In the genomic region with DNA sequence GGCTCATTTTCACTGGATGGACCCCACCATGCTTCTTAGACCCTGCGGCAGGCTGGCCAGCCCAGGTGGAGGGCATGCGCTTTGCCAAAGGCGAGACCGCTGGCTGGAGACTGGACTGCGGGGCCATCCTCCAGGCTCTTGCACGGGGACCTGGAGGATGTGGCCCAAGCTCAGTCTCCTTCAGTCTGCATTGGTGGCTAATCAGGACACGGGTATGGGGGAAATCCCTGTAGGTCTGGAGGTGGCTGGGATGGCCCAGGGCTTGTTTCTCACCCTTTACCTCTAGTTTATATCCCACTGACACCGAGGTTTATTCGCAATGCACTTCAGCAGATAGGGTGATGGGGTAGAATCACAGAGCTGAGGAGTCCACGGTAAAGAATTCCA, we compare ENCODE assay signal across 8 cellular contexts. TPM values are rescaled to one million over a fixed set of nuclear protein-coding genes. Genes with fewer than 3 reads are reported as not detected.
A peak's percentile ranks its signal among the peaks of the same experiment; 100 is the strongest.
DNase-seq lines count a peak whose midpoint lies in the region; ATAC-seq, FAIRE-seq and TF ChIP-seq lines count a peak whose summit lies in the region.

No MANE protein-coding gene starts in this region.

- H3K4me3 Mint-ChIP-seq in T-helper 2 cell treated with Interferon-gamma antibody and Interleukin-4, amounts not matched to agents 5 μg/mL and 100 μg/mL, for 36 hours: no peak overlapping the region
- no peak overlapping the region for H3K4me3 Mint-ChIP-seq in activated naive CD8-positive, alpha-beta T cell treated with anti-CD3 and anti-CD28 coated beads, Interleukin-2, amount 50 U/mL, for 24 hours

- intact Hi-C loops in left colon (cut with DNase I, micrococcal nuclease): no loop called here

- no peaks in the 10 kb centered on the region for H3K36me3 ChIP-seq in suprapubic skin

- TF ChIP-seq EP300 in suprapubic skin (IDR thresholded peaks at IDR 0.05): no peak

- H3K27me3 ChIP-seq in suprapubic skin: no peaks in the 10 kb centered on the region

- WGBS in suprapubic skin: 76% methylated on average over 10 of the region's 10 CpGs

- in situ Hi-C loops in GM13976 (cut with MboI; ENCODE audit: low sequenced_read_pairs, unreplicated experiment): no loop called here

- no peak for DNase-seq in T-helper 2 cell treated with Interferon-gamma antibody and Interleukin-4, amounts not matched to agents 5 μg/mL and 100 μg/mL, for 36 hours (ENCODE audit: low spot score)
- DNase-seq in T-helper 2 cell: no peak
- DNase-seq in activated naive CD8-positive, alpha-beta T cell treated with anti-CD3 and anti-CD28 coated beads, Interleukin-2, amount 50 U/mL, for 24 hours: no peak
- no peak for DNase-seq in left colon
- no peak for DNase-seq in suprapubic skin (ENCODE audit: low spot score in 2 of 2)
- DNase-seq in GM13976 (ENCODE audit: low spot score): no peak
- no peak for DNase-seq in GM12892 (ENCODE audit: insufficient read length)
- no peak for DNase-seq in kidney tubule cell (ENCODE audit: low spot score)

- TF ChIP-seq POLR2A in suprapubic skin (IDR thresholded peaks at IDR 0.05): no peak
- no peak for TF ChIP-seq POLR2A in GM12892 (IDR thresholded peaks at IDR 0.05; ENCODE audit: low read depth, low read length)

- H3K4me3 ChIP-seq in suprapubic skin: no peak overlapping the region

- no peak for FAIRE-seq in GM12892 (lab: Jason Lieb, UNC)

- H3K9me3 ChIP-seq in suprapubic skin: no peaks in the 10 kb centered on the region

- H3K27ac ChIP-seq in suprapubic skin: peak overlapping the region; percentile 67

- H3K9me3 Mint-ChIP-seq in T-helper 2 cell treated with Interferon-gamma antibody and Interleukin-4, amounts not matched to agents 5 μg/mL and 100 μg/mL, for 36 hours: peaks cover 33% of the 10 kb centered on the region
- H3K9me3 Mint-ChIP-seq in activated naive CD8-positive, alpha-beta T cell treated with anti-CD3 and anti-CD28 coated beads, Interleukin-2, amount 50 U/mL, for 24 hours: peaks cover 15% of the 10 kb centered on the region

- H3K36me3 Mint-ChIP-seq in T-helper 2 cell treated with Interferon-gamma antibody and Interleukin-4, amounts not matched to agents 5 μg/mL and 100 μg/mL, for 36 hours (ENCODE audit: low read depth): peaks cover 36% of the 10 kb centered on the region
- peaks cover 26% of the 10 kb centered on the region for H3K36me3 Mint-ChIP-seq in activated naive CD8-positive, alpha-beta T cell treated with anti-CD3 and anti-CD28 coated beads, Interleukin-2, amount 50 U/mL, for 24 hours (ENCODE audit: low read depth)

- H3K4me1 ChIP-seq in suprapubic skin: peaks cover 41% of the 10 kb centered on the region

- peak; percentile 44 for ATAC-seq in activated naive CD8-positive, alpha-beta T cell treated with anti-CD3 and anti-CD28 coated beads, Interleukin-2, amount 50 U/mL, for 24 hours
- ATAC-seq in left colon: peak; percentile 2

- peak overlapping the region; percentile 66 for H3K27ac Mint-ChIP-seq in T-helper 2 cell treated with Interferon-gamma antibody and Interleukin-4, amounts not matched to agents 5 μg/mL and 100 μg/mL, for 36 hours
- peak overlapping the region; percentile 60 for H3K27ac Mint-ChIP-seq in activated naive CD8-positive, alpha-beta T cell treated with anti-CD3 and anti-CD28 coated beads, Interleukin-2, amount 50 U/mL, for 24 hours

- TF ChIP-seq CTCF in suprapubic skin (IDR thresholded peaks at IDR 0.05): no peak
- TF ChIP-seq CTCF in GM13976 (IDR thresholded peaks at IDR 0.05; ENCODE audit: borderline replicate concordance, control extremely low read depth, extremely low read depth, insufficient read depth, missing control alignments): no peak

- H3K4me1 Mint-ChIP-seq in T-helper 2 cell treated with Interferon-gamma antibody and Interleukin-4, amounts not matched to agents 5 μg/mL and 100 μg/mL, for 36 hours (ENCODE audit: low read depth): peaks cover 50% of the 10 kb centered on the region
- peaks cover 78% of the 10 kb centered on the region for H3K4me1 Mint-ChIP-seq in activated naive CD8-positive, alpha-beta T cell treated with anti-CD3 and anti-CD28 coated beads, Interleukin-2, amount 50 U/mL, for 24 hours

- no peaks in the 10 kb centered on the region for H3K27me3 Mint-ChIP-seq in T-helper 2 cell treated with Interferon-gamma antibody and Interleukin-4, amounts not matched to agents 5 μg/mL and 100 μg/mL, for 36 hours (ENCODE audit: low read depth)
- no peaks in the 10 kb centered on the region for H3K27me3 Mint-ChIP-seq in activated naive CD8-positive, alpha-beta T cell treated with anti-CD3 and anti-CD28 coated beads, Interleukin-2, amount 50 U/mL, for 24 hours

RNA-seq across cellular contexts. Expression of a gene that starts 45.0 kb away (rescaled TPM):
- 10 to 100 TPM; 55.5 to 57.5 TPM for total RNA-seq in left colon
- total RNA-seq in suprapubic skin: 10 to 100 TPM; 72.8 to 87.8 (median 79.3) TPM
- polyA plus RNA-seq in GM12892 (2012; ENCODE audit: missing spikeins): 9.2 TPM
